ENCODE assay signal across 3 cellular contexts in the genomic region with DNA sequence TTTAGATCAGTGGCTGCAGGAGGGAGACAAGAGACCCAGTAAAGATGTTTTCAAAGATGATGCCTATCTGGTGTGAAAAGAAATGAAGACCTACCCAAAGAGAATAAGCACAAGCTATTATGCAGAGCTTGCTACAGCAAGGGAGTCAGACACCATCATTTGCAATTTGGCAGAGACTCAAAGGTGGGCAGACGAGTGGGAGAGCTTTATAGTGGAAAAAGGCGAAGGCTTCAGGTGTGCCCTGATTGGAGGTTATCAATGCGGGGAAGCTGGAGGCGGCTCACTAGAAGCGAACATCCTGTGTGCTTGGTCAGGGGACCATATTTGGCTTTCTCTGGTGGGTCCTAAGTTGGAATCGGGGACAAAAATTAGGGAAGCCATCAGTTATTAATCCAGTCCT.
"Had no signal": no experiment of that assay in that cellular context is flagged by ENCODE, and none has a peak within 500 bp of the region (broad histone marks: within the 10 kb centered on the region; RNA-seq: fewer than 3 reads in every experiment).

No MANE protein-coding gene starts in this region.

- ATAC-seq: GM12878 had no signal

- H3K4me3 ChIP-seq: GM12878 had no signal

- DNase-seq: GDM1, GF-D8 had no signal
